In the genomic region with DNA sequence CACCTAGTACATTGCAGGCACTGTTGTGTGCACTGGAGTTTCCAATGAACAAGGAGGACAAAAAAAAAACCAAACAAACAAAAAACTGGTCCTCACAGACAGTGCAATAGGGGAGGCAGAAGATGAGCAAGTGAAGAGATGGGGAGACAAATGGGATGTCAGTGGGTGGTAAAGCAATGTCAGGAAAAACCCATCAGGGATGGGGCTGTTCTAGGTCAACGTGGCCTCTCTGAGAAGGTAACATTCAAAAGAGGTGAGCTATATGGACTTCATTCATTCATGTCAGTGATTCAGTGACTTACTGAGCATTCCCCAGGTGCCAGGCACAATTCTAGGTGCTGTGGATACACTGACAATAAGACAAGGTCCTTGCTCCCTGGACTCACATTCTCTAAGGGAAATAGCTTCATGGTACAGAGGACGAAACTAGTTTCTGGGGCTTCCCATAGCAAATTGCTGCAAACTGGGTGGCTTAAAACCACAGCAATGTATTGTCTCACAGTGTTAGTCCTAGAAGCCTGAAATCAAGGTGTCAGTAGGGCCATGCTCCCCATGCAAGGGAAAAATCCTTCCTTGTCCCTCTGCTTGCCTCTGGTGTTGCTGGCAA, we compare ENCODE assay signal across 19 cellular contexts.
A peak's percentile ranks its signal among the peaks of the same experiment; 100 is the strongest.
DNase-seq lines count a peak whose midpoint lies in the region; ATAC-seq, FAIRE-seq and TF ChIP-seq lines count a peak whose summit lies in the region.
"Had no signal": no experiment of that assay in that cellular context is flagged by ENCODE, and none has a peak within 500 bp of the region (broad histone marks: within the 10 kb centered on the region; RNA-seq: fewer than 3 reads in every experiment).

No MANE protein-coding gene starts in this region.

- POLR2A ChIA-PET in RWPE1 (lab: Yijun Ruan, JAX; ENCODE audit: low non-redundant PET): no interaction called here

- TF ChIP-seq CTCF in GM12864 (IDR thresholded peaks at IDR 0.05; ENCODE audit: low read depth, low read length, missing control alignments) (no peak), RWPE1 (conservative IDR thresholded peaks at IDR 0.05; ENCODE audit: low read depth) (no peak)

- DNase-seq in GM12864 (ENCODE audit: low read depth) (peak; percentile 10), RCC 7860 (ENCODE audit: low spot score) (peak; percentile 48), glomerular visceral epithelial cell (ENCODE audit: extremely low spot score) (peak; percentile 20), SW 1271 (lab: John Stamatoyannopoulos, UW) (no peak), RWPE1 (ENCODE audit: low spot score) (no peak), HT-29 (ENCODE audit: low spot score) (no peak)
- DNase-seq: Caco-2; CD4-positive, CD25-positive, alpha-beta regulatory T cell; CD8-positive, alpha-beta T cell; DMS153; DND-41; GDM1; GOT3; HCEC 1CT had no signal

- no peak overlapping the region for H3K27ac ChIP-seq in RWPE1
- H3K27ac ChIP-seq: BLaER1, C4-2B had no signal

- FAIRE-seq in RCC 7860 (lab: Jason Lieb, UNC): no peak
- FAIRE-seq: GM18507, H54 had no signal

- no peak for ATAC-seq in HG03469 (IDR thresholded peaks at IDR 0.05; ENCODE audit: unreplicated experiment)
- ATAC-seq: CD8-positive, alpha-beta T cell had no signal

- CTCF ChIA-PET in RWPE1 (lab: Yijun Ruan, JAX): no interaction called here

- no peak overlapping the region for H3K4me3 ChIP-seq in GM12864 (ENCODE audit: low read depth, low read length)
- H3K4me3 ChIP-seq: BLaER1 had no signal

Comparison
In these comparisons a context has a peak if more than half of its experiments do, and no peak if none do; other contexts are left out.
1. DNase-seq: peak in GM12864 (single experiment), RCC 7860 (single experiment) and glomerular visceral epithelial cell (single experiment); none in SW 1271 (0 of 2), RWPE1 (single experiment) and HT-29 (single experiment).